1 cellular context compared by ENCODE assay signal in the genomic region with DNA sequence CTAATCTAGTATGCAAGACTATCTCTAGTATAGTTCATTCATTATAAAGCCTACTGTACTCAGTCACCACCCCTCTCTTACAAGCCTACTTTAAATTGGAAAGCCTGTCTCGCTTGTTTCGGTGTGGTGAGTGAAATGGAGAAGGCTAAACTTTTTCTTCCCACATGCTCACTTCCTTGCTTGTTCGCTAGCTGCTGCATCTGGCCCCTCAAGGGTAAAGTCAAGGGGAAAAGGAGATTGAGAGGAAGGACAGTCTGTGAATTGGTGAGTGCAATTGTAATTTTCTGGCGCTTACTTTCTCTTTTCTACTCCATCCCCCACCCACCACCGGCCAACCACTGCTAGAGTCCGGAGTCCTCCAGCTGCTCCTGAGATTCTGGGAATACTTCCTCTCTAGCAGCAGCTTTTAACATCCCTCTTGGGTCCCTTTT.
TF ChIP-seq lines count a peak whose summit lies in the region.

No MANE protein-coding gene starts in this region.

TF ChIP-seq in HepG2, 621 proteins besides CTCF, POLR2A, EP300 and RAD21:
- TF ChIP-seq ZNF10 (CRISPR knock-in tag; IDR thresholded peaks at IDR 0.05; ENCODE audit: borderline replicate concordance, low read depth) (no peak), TBL1XR1 (IDR thresholded peaks at IDR 0.05; ENCODE audit: borderline replicate concordance, low read length, partially characterized antibody) (no peak), WIZ (CRISPR knock-in tag; IDR thresholded peaks at IDR 0.05) (no peak)
